Comparison of ENCODE assay signal across 9 cellular contexts in the genomic region with DNA sequence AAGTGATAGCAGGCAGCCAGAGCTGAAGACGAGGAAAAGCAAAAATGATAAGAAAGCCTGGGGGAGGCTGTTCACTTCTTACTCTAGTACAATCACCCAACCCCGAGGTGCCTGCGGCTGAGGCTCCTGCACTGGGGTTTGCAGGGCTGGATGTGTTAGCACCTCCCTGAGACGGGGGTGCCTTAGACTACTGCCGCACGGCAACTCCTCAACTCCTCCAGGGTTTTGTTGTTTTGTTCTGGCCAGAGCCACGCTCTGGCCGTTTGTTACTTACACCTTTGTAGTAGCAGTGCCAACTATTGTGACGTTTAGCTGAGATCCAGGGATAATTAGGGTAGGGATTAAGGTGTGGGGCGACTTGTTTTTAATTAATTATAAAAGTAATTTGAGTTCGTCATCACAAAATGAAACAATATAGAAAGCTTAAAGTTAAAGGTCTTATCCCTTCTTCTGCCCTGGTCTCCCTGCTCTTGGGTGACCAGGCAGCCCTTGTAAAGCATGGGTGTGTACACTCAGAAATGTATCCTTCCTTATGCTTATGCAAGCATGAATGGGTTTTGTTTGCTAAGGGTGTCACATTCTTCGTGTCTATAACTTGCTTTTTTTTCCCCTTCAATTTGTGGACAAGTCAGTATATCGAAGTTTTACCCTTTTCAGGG. TPM values are rescaled to one million over a fixed set of nuclear protein-coding genes. Genes with fewer than 3 reads are reported as not detected.
DNase-seq lines count a peak whose midpoint lies in the region; ATAC-seq and TF ChIP-seq lines count a peak whose summit lies in the region.
"Had no signal": no experiment of that assay in that cellular context is flagged by ENCODE, and none has a peak within 500 bp of the region (broad histone marks: within the 10 kb centered on the region; RNA-seq: fewer than 3 reads in every experiment).

No MANE protein-coding gene starts in this region.

- H3K27me3 ChIP-seq in hepatocyte (no peaks in the 10 kb centered on the region), BE2C (no peaks in the 10 kb centered on the region)
- H3K27me3 ChIP-seq: pancreas had no signal

- H3K79me2 ChIP-seq in hepatocyte: peaks cover 85% of the 10 kb centered on the region

- 61% methylated on average over 13 of the region's 13 CpGs for WGBS in hepatocyte (ENCODE audit: low lambda C conversion rate, missing lambda C conversion rate)

- TF ChIP-seq RAD21 in Ishikawa (IDR thresholded peaks at IDR 0.05; ENCODE audit: low read depth): no peak

- H3K4me1 Mint-ChIP-seq in activated CD4-positive, alpha-beta memory T cell treated with anti-CD3 and anti-CD28 coated beads for 36 hours (ENCODE audit: low read depth): peaks cover 25% of the 10 kb centered on the region

- no peaks in the 10 kb centered on the region for H3K9me3 Mint-ChIP-seq in activated CD4-positive, alpha-beta memory T cell treated with anti-CD3 and anti-CD28 coated beads for 36 hours

- H3K36me3 ChIP-seq in hepatocyte (replicated peaks; ENCODE audit: insufficient read depth, low read depth) (no peaks in the 10 kb centered on the region), BE2C (no peaks in the 10 kb centered on the region)
- H3K36me3 ChIP-seq: pancreas had no signal

- H3K4me3 ChIP-seq in hepatocyte: no peak overlapping the region
- H3K4me3 ChIP-seq in BE2C (ENCODE audit: low read depth, low read length): no peak overlapping the region
- H3K4me3 ChIP-seq: pancreas had no signal

- no peak overlapping the region for H3K27ac Mint-ChIP-seq in activated CD4-positive, alpha-beta memory T cell treated with anti-CD3 and anti-CD28 coated beads for 36 hours

- no peak overlapping the region for H3K4me3 Mint-ChIP-seq in activated CD4-positive, alpha-beta memory T cell treated with anti-CD3 and anti-CD28 coated beads for 36 hours

- peak; percentile 42 for DNase-seq in activated CD4-positive, alpha-beta memory T cell treated with anti-CD3 and anti-CD28 coated beads for 36 hours
- DNase-seq in hepatocyte (ENCODE audit: low spot score) (peak; percentile 37), NCI-H1092 treated with DMSO at 0.1 percent for 48 hours (lab: John Stamatoyannopoulos, UW) (no peak), BE2C (no peak), NCI-H1436 treated with DMSO at 0.1 percent for 48 hours (lab: John Stamatoyannopoulos, UW) (no peak), NCI-H1105 (lab: John Stamatoyannopoulos, UW) (no peak)
- DNase-seq in stimulated activated naive CD8-positive, alpha-beta T cell treated with anti-CD3 and anti-CD28 coated beads, Interleukin-15, Interleukin-2, amounts not matched to agents 100 U/mL and 50 U/mL, for 24 hours: peak; percentile 33
- DNase-seq: pancreas had no signal

- H3K4me1 ChIP-seq in hepatocyte (ENCODE audit: insufficient read depth) (peaks cover 25% of the 10 kb centered on the region), BE2C (no peaks in the 10 kb centered on the region; the same call in 1 of the 2 replicates)

- no peaks in the 10 kb centered on the region for H3K27me3 Mint-ChIP-seq in activated CD4-positive, alpha-beta memory T cell treated with anti-CD3 and anti-CD28 coated beads for 36 hours

- peak; percentile 82 for ATAC-seq in stimulated activated naive CD8-positive, alpha-beta T cell treated with anti-CD3 and anti-CD28 coated beads, Interleukin-15, Interleukin-2, amounts not matched to agents 100 U/mL and 50 U/mL, for 24 hours

- no peaks in the 10 kb centered on the region for H3K9me2 ChIP-seq in hepatocyte (replicated peaks; ENCODE audit: insufficient read depth)

- H3K36me3 Mint-ChIP-seq in activated CD4-positive, alpha-beta memory T cell treated with anti-CD3 and anti-CD28 coated beads for 36 hours: no peaks in the 10 kb centered on the region

- CTCF ChIA-PET in activated CD4-positive, alpha-beta memory T cell treated with anti-CD3 and anti-CD28 coated beads for 36 hours (lab: Charles Lee): interaction anchor here (0.8 to 2.1 kb wide), 5 partner anchors 10 to 72 kb away, joined by 4 to 6 read pairs (median 6); a partner anchor contains a TSS

- no peak for TF ChIP-seq EP300 in Ishikawa (IDR thresholded peaks at IDR 0.05; ENCODE audit: borderline replicate concordance)

- H4K20me1 ChIP-seq in hepatocyte (ENCODE audit: insufficient read depth, poor library complexity, severe bottlenecking): no peaks in the 10 kb centered on the region

- H3K9me3 ChIP-seq in hepatocyte (ENCODE audit: low read depth) (no peaks in the 10 kb centered on the region), BE2C (no peaks in the 10 kb centered on the region)
- H3K9me3 ChIP-seq: pancreas had no signal

- TF ChIP-seq CTCF in hepatocyte (IDR thresholded peaks at IDR 0.05; ENCODE audit: poor library complexity): no peak
- no peak for TF ChIP-seq CTCF in BE2C (IDR thresholded peaks at IDR 0.05; ENCODE audit: low read depth, low read length)

- H2AFZ ChIP-seq in hepatocyte: no peak overlapping the region

- POLR2A ChIA-PET in activated CD4-positive, alpha-beta memory T cell treated with anti-CD3 and anti-CD28 coated beads for 36 hours (lab: Charles Lee): interaction anchor here (0.7 to 2.0 kb wide), 4 partner anchors 10 to 53 kb away, joined by 3 to 6 read pairs (median 3); no protein-coding TSS in a partner anchor

- peak overlapping the region; percentile 94 for H3K27ac ChIP-seq in hepatocyte

- H3K4me2 ChIP-seq in hepatocyte: peak overlapping the region; percentile 69

- intact Hi-C loops in activated CD4-positive, alpha-beta memory T cell treated with anti-CD3 and anti-CD28 coated beads for 36 hours (cut with micrococcal nuclease): loop anchor here (1.0 kb wide), 1 partner anchor 10 kb away; no protein-coding TSS in a partner anchor

TF ChIP-seq in Ishikawa, 13 proteins besides CTCF, POLR2A, EP300 and RAD21:
- no peak for TF ChIP-seq CEBPB (IDR thresholded peaks at IDR 0.05)
- no peak for TF ChIP-seq ZBTB7A (IDR thresholded peaks at IDR 0.05; ENCODE audit: low read depth)
- no peak for TF ChIP-seq TCF12 (IDR thresholded peaks at IDR 0.05; ENCODE audit: low read depth)
- TF ChIP-seq, protein P1, sequence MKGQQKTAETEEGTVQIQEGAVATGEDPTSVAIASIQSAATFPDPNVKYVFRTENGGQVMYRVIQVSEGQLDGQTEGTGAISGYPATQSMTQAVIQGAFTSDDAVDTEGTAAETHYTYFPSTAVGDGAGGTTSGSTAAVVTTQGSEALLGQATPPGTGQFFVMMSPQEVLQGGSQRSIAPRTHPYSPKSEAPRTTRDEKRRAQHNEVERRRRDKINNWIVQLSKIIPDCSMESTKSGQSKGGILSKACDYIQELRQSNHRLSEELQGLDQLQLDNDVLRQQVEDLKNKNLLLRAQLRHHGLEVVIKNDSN (IDR thresholded peaks at IDR 0.05): no peak
- no peak for TF ChIP-seq YY1 (IDR thresholded peaks at IDR 0.05; ENCODE audit: low read depth)
- TF ChIP-seq TAF1 (IDR thresholded peaks at IDR 0.05; ENCODE audit: low read depth): no peak
- 0 out of 2 replicates have a peak, but pooled peaks have one; percentile 4 for TF ChIP-seq NFIC (IDR thresholded peaks at IDR 0.05)
- no peak for TF ChIP-seq EGR1 (IDR thresholded peaks at IDR 0.05)
- TF ChIP-seq FOXM1 (IDR thresholded peaks at IDR 0.05; ENCODE audit: borderline replicate concordance, low read depth): no peak
- TF ChIP-seq, protein P2, sequence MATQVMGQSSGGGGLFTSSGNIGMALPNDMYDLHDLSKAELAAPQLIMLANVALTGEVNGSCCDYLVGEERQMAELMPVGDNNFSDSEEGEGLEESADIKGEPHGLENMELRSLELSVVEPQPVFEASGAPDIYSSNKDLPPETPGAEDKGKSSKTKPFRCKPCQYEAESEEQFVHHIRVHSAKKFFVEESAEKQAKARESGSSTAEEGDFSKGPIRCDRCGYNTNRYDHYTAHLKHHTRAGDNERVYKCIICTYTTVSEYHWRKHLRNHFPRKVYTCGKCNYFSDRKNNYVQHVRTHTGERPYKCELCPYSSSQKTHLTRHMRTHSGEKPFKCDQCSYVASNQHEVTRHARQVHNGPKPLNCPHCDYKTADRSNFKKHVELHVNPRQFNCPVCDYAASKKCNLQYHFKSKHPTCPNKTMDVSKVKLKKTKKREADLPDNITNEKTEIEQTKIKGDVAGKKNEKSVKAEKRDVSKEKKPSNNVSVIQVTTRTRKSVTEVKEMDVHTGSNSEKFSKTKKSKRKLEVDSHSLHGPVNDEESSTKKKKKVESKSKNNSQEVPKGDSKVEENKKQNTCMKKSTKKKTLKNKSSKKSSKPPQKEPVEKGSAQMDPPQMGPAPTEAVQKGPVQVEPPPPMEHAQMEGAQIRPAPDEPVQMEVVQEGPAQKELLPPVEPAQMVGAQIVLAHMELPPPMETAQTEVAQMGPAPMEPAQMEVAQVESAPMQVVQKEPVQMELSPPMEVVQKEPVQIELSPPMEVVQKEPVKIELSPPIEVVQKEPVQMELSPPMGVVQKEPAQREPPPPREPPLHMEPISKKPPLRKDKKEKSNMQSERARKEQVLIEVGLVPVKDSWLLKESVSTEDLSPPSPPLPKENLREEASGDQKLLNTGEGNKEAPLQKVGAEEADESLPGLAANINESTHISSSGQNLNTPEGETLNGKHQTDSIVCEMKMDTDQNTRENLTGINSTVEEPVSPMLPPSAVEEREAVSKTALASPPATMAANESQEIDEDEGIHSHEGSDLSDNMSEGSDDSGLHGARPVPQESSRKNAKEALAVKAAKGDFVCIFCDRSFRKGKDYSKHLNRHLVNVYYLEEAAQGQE (IDR thresholded peaks at IDR 0.05; ENCODE audit: low read depth): no peak
- peak; percentile 33; the same call in 1 of the 2 replicates for TF ChIP-seq TEAD4 (IDR thresholded peaks at IDR 0.05)
- no peak for TF ChIP-seq CREB1 (IDR thresholded peaks at IDR 0.05; ENCODE audit: low read depth)
- TF ChIP-seq, protein P3, sequence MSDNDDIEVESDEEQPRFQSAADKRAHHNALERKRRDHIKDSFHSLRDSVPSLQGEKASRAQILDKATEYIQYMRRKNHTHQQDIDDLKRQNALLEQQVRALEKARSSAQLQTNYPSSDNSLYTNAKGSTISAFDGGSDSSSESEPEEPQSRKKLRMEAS (IDR thresholded peaks at IDR 0.05): peak; percentile 58

RNA-seq across cellular contexts. Expression of a gene that starts 51.3 kb away (rescaled TPM):
- under 1 TPM; 0.43 to 0.75 TPM for total RNA-seq in activated CD4-positive, alpha-beta memory T cell treated with anti-CD3 and anti-CD28 coated beads for 36 hours
- 12.7 and 13.9 TPM in 2 replicates for total RNA-seq in hepatocyte
- polyA plus RNA-seq in hepatocyte: 10.8 and 21.9 TPM in 2 replicates
- polyA plus RNA-seq in BE2C (2012; ENCODE audit: insufficient read depth, insufficient read length, low read depth): 0.22 TPM

Comparison
In these comparisons a context has a peak if more than half of its experiments do, and no peak if none do; other contexts are left out.
1. DNase-seq: peak in activated CD4-positive, alpha-beta memory T cell treated with anti-CD3 and anti-CD28 coated beads for 36 hours (single experiment), hepatocyte (single experiment) and stimulated activated naive CD8-positive, alpha-beta T cell treated with anti-CD3 and anti-CD28 coated beads, Interleukin-15, Interleukin-2, amounts not matched to agents 100 U/mL and 50 U/mL, for 24 hours (single experiment); none in NCI-H1092 treated with DMSO at 0.1 percent for 48 hours (single experiment), BE2C (single experiment), NCI-H1436 treated with DMSO at 0.1 percent for 48 hours (single experiment) and NCI-H1105 (single experiment).